Comparison of ENCODE assay signal across 13 cellular contexts in genomic region chr10:101123815-101124617, GRCh38. TPM values are rescaled to one million over a fixed set of nuclear protein-coding genes. Genes with fewer than 3 reads are reported as not detected.
DNase-seq lines count a peak whose midpoint lies in the region; ATAC-seq and TF ChIP-seq lines count a peak whose summit lies in the region.
"Had no signal": no experiment of that assay in that cellular context is flagged by ENCODE, and none has a peak within 500 bp of the region (broad histone marks: within the 10 kb centered on the region; RNA-seq: fewer than 3 reads in every experiment).

No MANE protein-coding gene starts in this region.

- H3K9ac ChIP-seq in NT2/D1 (ENCODE audit: insufficient read length, low read depth) (no peak overlapping the region), neuronal stem cell (ENCODE audit: low read depth, low read length, poor library complexity) (peak overlapping the region; percentile 63), MM.1S (ENCODE audit: low read length) (no peak overlapping the region)

- H2BK120ac ChIP-seq in neuronal stem cell (ENCODE audit: low read depth, low read length), result no peak overlapping the region

- H2BK15ac ChIP-seq in neuronal stem cell (ENCODE audit: low read length), result no peak overlapping the region

- peaks cover 46% of the 10 kb centered on the region for H3K27me3 ChIP-seq in CD4-positive, alpha-beta memory T cell (ENCODE audit: insufficient read depth, low read length)
- H3K27me3 ChIP-seq in NT2/D1 (ENCODE audit: insufficient read depth, insufficient read length), result peaks cover 99% of the 10 kb centered on the region
- H3K27me3 ChIP-seq in neuronal stem cell (ENCODE audit: control insufficient read depth in 3 of 3, insufficient read depth in 3 of 3, low read depth in 1 of 3, low read length in 3 of 3), result peaks cover 55 to 99% (median 96%) of the 10 kb centered on the region in 3 experiments
- H3K27me3 ChIP-seq in MM.1S (replicated peaks; ENCODE audit: insufficient read depth, low read length), result peaks cover 75% of the 10 kb centered on the region
- peaks cover 10 to 100% (median 93%) of the 10 kb centered on the region in 45 donors for H3K27me3 ChIP-seq in dorsolateral prefrontal cortex

- no CpG with 5 or more reads among the region's 13 CpGs for WGBS in neuronal stem cell (ENCODE audit: extremely low coverage in 2 of 2, insufficient read length in 2 of 2, insufficient replicate concordance in 1 of 2), 2 donors

- intact Hi-C loops in CD4-positive, alpha-beta memory T cell (cut with micrococcal nuclease), result loop anchor here (5.0 kb wide), 1 partner anchor 57 kb away; no protein-coding TSS in a partner anchor
- intact Hi-C loops in dorsolateral prefrontal cortex (cut with DNase I), result no loop called here

- no peaks in the 10 kb centered on the region for H3K9me2 ChIP-seq in MM.1S (replicated peaks; ENCODE audit: insufficient read depth, low read length)

- H2AK5ac ChIP-seq in neuronal stem cell (ENCODE audit: low read depth, low read length), result peak overlapping the region; percentile 47

- peak overlapping the region in 3 of 7 donors; percentile 3 to 42 (median 9) for H3K27ac Mint-ChIP-seq in CD4-positive, alpha-beta memory T cell
- no peak overlapping the region for H3K27ac Mint-ChIP-seq in effector memory CD8-positive, alpha-beta T cell
- H3K27ac Mint-ChIP-seq: H9 had no signal

- H3K9me3 ChIP-seq in CD4-positive, alpha-beta memory T cell (ENCODE audit: control insufficient read depth in 1 of 2, low read length in 2 of 2), result no peaks in the 10 kb centered on the region
- H3K9me3 ChIP-seq in NT2/D1 (ENCODE audit: insufficient read depth, low read length), result no peaks in the 10 kb centered on the region
- peaks cover 0 to 4% of the 10 kb centered on the region in 2 donors for H3K9me3 ChIP-seq in neuronal stem cell (replicated peaks in 1 of 2; ENCODE audit: control insufficient read depth in 2 of 2, insufficient read depth in 1 of 2, low read depth in 1 of 2, low read length in 2 of 2)
- no peaks in the 10 kb centered on the region for H3K9me3 ChIP-seq in MM.1S (replicated peaks; ENCODE audit: insufficient read depth, low read length)
- H3K9me3 ChIP-seq: body of pancreas had no signal

- H3K27me3 Mint-ChIP-seq in CD4-positive, alpha-beta memory T cell, result peaks cover 44 to 55% of the 10 kb centered on the region in 2 donors
- peaks cover 57 to 89% of the 10 kb centered on the region in 2 donors for H3K27me3 Mint-ChIP-seq in effector memory CD8-positive, alpha-beta T cell

- H3K4me3 Mint-ChIP-seq in CD4-positive, alpha-beta memory T cell, result peak overlapping the region; percentile 61 to 81 (median 74)
- peak overlapping the region; percentile 55 to 100 for H3K4me3 Mint-ChIP-seq in effector memory CD8-positive, alpha-beta T cell

- no peak overlapping the region for H2BK5ac ChIP-seq in neuronal stem cell (ENCODE audit: low read length)

- no peaks in the 10 kb centered on the region for H4K20me1 ChIP-seq in MM.1S (ENCODE audit: insufficient read depth, low read length)

- POLR2A ChIA-PET in CD4-positive, alpha-beta memory T cell (lab: Charles Lee; ENCODE audit: partially characterized antibody), result interaction anchor here (1.1 to 1.2 kb wide), 3 partner anchors 10 to 17 kb away, joined by 3 to 8 read pairs (median 3); no protein-coding TSS in a partner anchor

- H3K4me1 Mint-ChIP-seq in CD4-positive, alpha-beta memory T cell, result peaks cover 13 to 32% (median 25%) of the 10 kb centered on the region in 4 donors
- H3K4me1 Mint-ChIP-seq in effector memory CD8-positive, alpha-beta T cell (ENCODE audit: low read depth in 2 of 2), result peaks cover 26 to 27% of the 10 kb centered on the region in 2 donors

- no peaks in the 10 kb centered on the region for H3F3A ChIP-seq in MM.1S (ENCODE audit: insufficient read depth, low read length)

- no peak overlapping the region for H4K91ac ChIP-seq in neuronal stem cell (ENCODE audit: low read depth, low read length, poor library complexity)

- H2AFZ ChIP-seq in neuronal stem cell (ENCODE audit: low read length) (peak overlapping the region; percentile 85), MM.1S (ENCODE audit: low read length) (no peak overlapping the region)

- CTCF ChIA-PET in CD4-positive, alpha-beta memory T cell (lab: Charles Lee; ENCODE audit: partially characterized antibody), result interaction anchor here (1.1 to 8.4 kb wide), 3 partner anchors 18 to 74 kb away, joined by 3 to 55 read pairs (median 3); no protein-coding TSS in a partner anchor

- no peak overlapping the region for H3K14ac ChIP-seq in neuronal stem cell (ENCODE audit: low read length)

- no peaks in the 10 kb centered on the region for H3K9me3 Mint-ChIP-seq in CD4-positive, alpha-beta memory T cell
- H3K9me3 Mint-ChIP-seq in effector memory CD8-positive, alpha-beta T cell, result no peaks in the 10 kb centered on the region

- H3K23ac ChIP-seq in neuronal stem cell (ENCODE audit: low read depth, low read length, poor library complexity), result peak overlapping the region; percentile 45

- TF ChIP-seq CTCF in MM.1S (IDR thresholded peaks at IDR 0.05; ENCODE audit: low read length), result no peak
- no peak for TF ChIP-seq CTCF in dorsolateral prefrontal cortex (IDR thresholded peaks at IDR 0.05 in 54 of 56, conservative IDR thresholded peaks at IDR 0.05 in 2 of 56; ENCODE audit: low read depth in 1 of 56, partially characterized antibody in 56 of 56)

- H2BK12ac ChIP-seq in neuronal stem cell (ENCODE audit: low read length), result no peak overlapping the region

- no peak overlapping the region for H3K27ac ChIP-seq in CD4-positive, alpha-beta memory T cell (ENCODE audit: low read depth, low read length)
- H3K27ac ChIP-seq in neuronal stem cell (replicated peaks; ENCODE audit: low read length) (no peak overlapping the region), MM.1S (ENCODE audit: low read length) (no peak overlapping the region), dorsolateral prefrontal cortex (no peak overlapping the region)
- H3K27ac ChIP-seq: body of pancreas had no signal

- H3K4me1 ChIP-seq in CD4-positive, alpha-beta memory T cell (ENCODE audit: insufficient read depth, low read length), result peaks cover 30% of the 10 kb centered on the region
- H3K4me1 ChIP-seq in NT2/D1 (ENCODE audit: insufficient read depth, insufficient read length) (peaks cover 3% of the 10 kb centered on the region), neuronal stem cell (ENCODE audit: control insufficient read depth in 2 of 2, insufficient read depth in 1 of 2, low read depth in 1 of 2, low read length in 2 of 2) (peaks cover 5 to 11% of the 10 kb centered on the region in 2 donors), MM.1S (ENCODE audit: low read length) (peaks cover 7% of the 10 kb centered on the region; the same call in 1 of the 2 replicates)

- no peaks in the 10 kb centered on the region for H3K79me1 ChIP-seq in neuronal stem cell (ENCODE audit: low read depth, low read length)

- no peak overlapping the region for H4K8ac ChIP-seq in neuronal stem cell (ENCODE audit: low read depth, low read length)

- peak overlapping the region in 1 of 2 donors; percentile 22 for H3K4me3 ChIP-seq in CD4-positive, alpha-beta memory T cell (ENCODE audit: low read length in 2 of 2)
- H3K4me3 ChIP-seq in NT2/D1 (ENCODE audit: insufficient read length, low read depth), result peak overlapping the region; percentile 26
- H3K4me3 ChIP-seq in neuronal stem cell (ENCODE audit: low read length in 2 of 2), result peak overlapping the region in 1 of 2 donors; percentile 64
- H3K4me3 ChIP-seq in MM.1S (ENCODE audit: low read length), result no peak overlapping the region
- H3K4me3 ChIP-seq in dorsolateral prefrontal cortex, result peak overlapping the region in 9 of 59 donors; percentile 33 to 60 (median 42)
- H3K4me3 ChIP-seq: body of pancreas had no signal

- no peaks in the 10 kb centered on the region for H3K79me2 ChIP-seq in MM.1S (ENCODE audit: low read length)

- no peak overlapping the region for H3K18ac ChIP-seq in neuronal stem cell (ENCODE audit: low read length)

- peaks cover 0 to 4% of the 10 kb centered on the region in 2 donors for H3K36me3 Mint-ChIP-seq in CD4-positive, alpha-beta memory T cell
- H3K36me3 Mint-ChIP-seq in effector memory CD8-positive, alpha-beta T cell (ENCODE audit: insufficient read depth), result peaks cover 3% of the 10 kb centered on the region

- peak; percentile 11 for ATAC-seq in effector memory CD8-positive, alpha-beta T cell (replicated peaks)

- no peak for DNase-seq in CD4-positive, alpha-beta memory T cell
- no peak for DNase-seq in NT2/D1 (ENCODE audit: low read depth, low spot score)
- no peak for DNase-seq in effector memory CD8-positive, alpha-beta T cell
- DNase-seq in neuronal stem cell (ENCODE audit: low spot score), result no peak
- DNase-seq in MM.1S, result no peak
- DNase-seq in dorsolateral prefrontal cortex, result no peak
- no peak for DNase-seq in NCI-H69 (lab: John Stamatoyannopoulos, UW)
- DNase-seq: H9, NCI-H2029 treated with DMSO at 0.1 percent for 48 hours had no signal

- H3K4ac ChIP-seq in neuronal stem cell (ENCODE audit: low read length), result no peak overlapping the region

- no peaks in the 10 kb centered on the region for H3K36me3 ChIP-seq in CD4-positive, alpha-beta memory T cell (ENCODE audit: insufficient read depth, low read length)
- H3K36me3 ChIP-seq in NT2/D1 (ENCODE audit: insufficient read depth, insufficient read length, low read length) (no peaks in the 10 kb centered on the region), neuronal stem cell (replicated peaks in 1 of 2; ENCODE audit: control insufficient read depth in 2 of 2, insufficient read depth in 2 of 2, low read length in 2 of 2) (no peaks in the 10 kb centered on the region), MM.1S (replicated peaks; ENCODE audit: insufficient read depth, low read length) (no peaks in the 10 kb centered on the region)

- H3K4me2 ChIP-seq in neuronal stem cell (ENCODE audit: insufficient read depth, low read length, poor library complexity, severe bottlenecking) (no peak overlapping the region), MM.1S (ENCODE audit: low read depth, low read length) (no peak overlapping the region)

RNA-seq across cellular contexts. Expression of gene TLX1, which starts 7.1 kb away (rescaled TPM):
- not detected for total RNA-seq in CD4-positive, alpha-beta memory T cell
- polyA plus RNA-seq in CD4-positive, alpha-beta memory T cell, result not detected
- polyA plus RNA-seq in neuronal stem cell (2013, experiment 1 of 2), result not detected
- not detected for polyA plus RNA-seq in neuronal stem cell (2013, experiment 2 of 2)
- total RNA-seq in dorsolateral prefrontal cortex, result not detected
- total RNA-seq: H9; myocyte; OCI-LY7; T-helper 2 cell treated with Interferon-gamma antibody and Interleukin-4, amounts not matched to agents 100 ng/mL and 5 ng/mL, for 36 hours had no signal
